ENCODE assay signal across 8 cellular contexts in genomic region chr11:14300661-14301304, GRCh38. TPM values are rescaled to one million over a fixed set of nuclear protein-coding genes. Genes with fewer than 3 reads are reported as not detected.
DNase-seq lines count a peak whose midpoint lies in the region; ATAC-seq, FAIRE-seq and TF ChIP-seq lines count a peak whose summit lies in the region.

No MANE protein-coding gene starts in this region.

- H3K27ac ChIP-seq in RWPE1 = peak overlapping the region; percentile 32; the same call in 1 of the 2 replicates
- no peak overlapping the region for H3K27ac ChIP-seq in psoas muscle

- H3K4me3 ChIP-seq in psoas muscle = no peak overlapping the region

- no peaks in the 10 kb centered on the region for H3K27me3 ChIP-seq in psoas muscle (ENCODE audit: insufficient read depth in 3 of 3, low read length in 2 of 3)

- 37 to 42% (median 38%) methylated on average over 6 of the region's 6 CpGs for WGBS in psoas muscle, 3 donors

- DNase-seq in ELR (ENCODE audit: low read depth) (peak; percentile 80), HTR-8/SVneo (ENCODE audit: insufficient read length, low spot score) (peak; percentile 60), RWPE1 (ENCODE audit: low spot score) (peak; percentile 72), head of caudate nucleus (peak in 41 of 42 donors; percentile 14 to 86 (median 64)), psoas muscle (peak; percentile 33 to 63), GDM1 (lab: John Stamatoyannopoulos, UW) (no peak)
- peak; percentile 42 for DNase-seq in activated naive CD4-positive, alpha-beta T cell treated with anti-CD3 and anti-CD28 coated beads, Interleukin-2, amount 50 U/mL, for 16 hours

- peak; percentile 85 for TF ChIP-seq CTCF in RWPE1 (conservative IDR thresholded peaks at IDR 0.05; ENCODE audit: low read depth)
- peak; percentile 83 for TF ChIP-seq CTCF in psoas muscle (IDR thresholded peaks at IDR 0.05)

- H3K9me3 ChIP-seq in psoas muscle = no peaks in the 10 kb centered on the region

- intact Hi-C loops in head of caudate nucleus (cut with DNase I) = loop anchor here (5.0 kb wide), 1 partner anchor 157 kb away; no protein-coding TSS in a partner anchor
- intact Hi-C loops in psoas muscle (cut with DNase I) = loop anchor here (1.0 to 5.0 kb wide), 2 partner anchors 152 to 155 kb away; no protein-coding TSS in a partner anchor

- CTCF ChIA-PET in RWPE1 (lab: Yijun Ruan, JAX) = interaction anchor here (0.5 to 3.9 kb wide), 10 partner anchors 46 to 188 kb away, joined by 3 to 26 read pairs (median 4); no protein-coding TSS in a partner anchor

- POLR2A ChIA-PET in RWPE1 (lab: Yijun Ruan, JAX; ENCODE audit: low non-redundant PET) = interaction anchor here (1.0 kb wide), 1 partner anchor 154 kb away, joined by 4 read pairs; no protein-coding TSS in a partner anchor

- peak; percentile 75 for ATAC-seq in GM21528 (IDR thresholded peaks at IDR 0.05; ENCODE audit: low FRiP score, unreplicated experiment)
- peak; percentile 81 to 89 (median 84) for ATAC-seq in psoas muscle

- no peak for FAIRE-seq in HTR-8/SVneo (lab: Jason Lieb, UNC)

- H3K36me3 ChIP-seq in psoas muscle (ENCODE audit: insufficient read depth in 1 of 2, low read depth in 1 of 2) = no peaks in the 10 kb centered on the region

- H3K4me1 ChIP-seq in psoas muscle = peaks cover 56% of the 10 kb centered on the region

RNA-seq across cellular contexts. Expression of gene RRAS2, which starts 58.2 kb away (rescaled TPM):
- total RNA-seq in psoas muscle = 10 to 100 TPM; 44.3 to 89.8 (median 63.9) TPM
- polyA plus RNA-seq in psoas muscle = 10 to 100 TPM; 45.0 to 54.0 (median 46.1) TPM
